In the genomic region with DNA sequence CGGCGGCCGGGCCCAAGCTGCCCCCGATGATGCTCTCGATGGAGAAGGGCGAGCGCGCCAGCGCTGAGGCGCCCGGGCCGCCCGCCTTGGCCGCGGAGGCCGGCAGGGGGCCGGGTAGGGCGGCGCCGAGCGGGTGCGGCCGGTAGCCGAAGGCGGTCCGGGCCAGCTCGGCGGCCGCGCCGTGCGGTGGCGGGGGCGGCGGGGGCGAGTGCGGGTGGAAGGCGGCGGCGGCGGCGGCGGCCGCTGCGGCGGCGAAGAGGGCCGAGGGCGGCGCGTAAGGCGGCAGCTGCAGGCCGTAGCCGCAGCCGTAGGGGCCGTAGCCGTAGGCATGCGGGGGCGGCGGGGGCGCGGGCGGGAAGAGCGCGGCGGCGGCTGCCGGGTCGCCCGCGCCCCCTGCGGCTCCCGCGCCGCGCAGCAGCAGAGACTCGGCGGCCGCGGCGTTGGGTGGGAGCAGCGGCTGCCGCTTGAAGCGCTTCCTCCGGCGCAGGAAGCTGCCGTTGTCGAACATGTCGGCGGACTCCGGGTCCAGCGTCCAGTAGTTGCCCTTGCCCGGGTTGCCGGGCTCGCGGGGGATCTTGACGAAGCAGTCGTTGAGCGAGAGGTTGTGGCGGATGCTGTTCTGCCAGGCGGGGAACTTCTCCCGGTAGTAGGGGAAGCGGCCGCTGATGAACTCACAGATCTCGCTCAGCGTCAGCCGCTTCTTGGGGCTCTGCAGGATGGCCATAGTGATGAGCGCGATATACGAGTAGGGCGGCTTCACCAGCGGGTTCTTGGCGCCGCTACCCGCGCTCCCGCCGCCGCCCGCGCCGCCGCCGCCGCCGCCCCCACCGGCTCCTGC, we compare ENCODE assay signal across 8 cellular contexts. TPM values are rescaled to one million over a fixed set of nuclear protein-coding genes. Genes with fewer than 3 reads are reported as not detected.
A peak's percentile ranks its signal among the peaks of the same experiment; 100 is the strongest.
DNase-seq lines count a peak whose midpoint lies in the region; ATAC-seq and TF ChIP-seq lines count a peak whose summit lies in the region.

No MANE protein-coding gene starts in this region.

- no peak overlapping the region for H3K9ac ChIP-seq in stomach smooth muscle (ENCODE audit: low read length in 2 of 2)

- no peak for TF ChIP-seq CTCF in MCF 10A (IDR thresholded peaks at IDR 0.05; ENCODE audit: unreplicated experiment)

- H3K27ac ChIP-seq in layer of hippocampus (ENCODE audit: low read depth, low read length) (peak overlapping the region; percentile 38), stomach smooth muscle (ENCODE audit: low read length) (no peak overlapping the region)

- H3K9me3 ChIP-seq in stomach smooth muscle (ENCODE audit: control insufficient read depth in 2 of 2, low read length in 2 of 2): no peaks in the 10 kb centered on the region

- peaks cover 14% of the 10 kb centered on the region for H3K36me3 Mint-ChIP-seq in MCF 10A (ENCODE audit: insufficient read depth, unreplicated experiment)

- H3K4me3 Mint-ChIP-seq in MCF 10A (ENCODE audit: unreplicated experiment): peak overlapping the region; percentile 89

- peak overlapping the region; percentile 87 for H3K27ac Mint-ChIP-seq in MCF 10A (ENCODE audit: low read depth, unreplicated experiment)

- H3K27me3 ChIP-seq in layer of hippocampus (ENCODE audit: control insufficient read depth, insufficient read depth, low read length) (peaks cover 37% of the 10 kb centered on the region), stomach smooth muscle (ENCODE audit: control insufficient read depth in 1 of 2, insufficient read depth in 2 of 2, low read length in 2 of 2) (peaks cover 71 to 90% of the 10 kb centered on the region in 2 donors)

- peaks cover 23% of the 10 kb centered on the region for H3K4me1 ChIP-seq in stomach smooth muscle (ENCODE audit: control insufficient read depth, insufficient read depth, low read length)

- BruUV-seq in MCF 10A (replicated peaks; lab: Mats Ljungman, UMichigan): no TSS peak

- peaks cover 11% of the 10 kb centered on the region for H3K4me1 Mint-ChIP-seq in MCF 10A (ENCODE audit: insufficient read depth, unreplicated experiment)

- H3K27me3 Mint-ChIP-seq in MCF 10A (ENCODE audit: insufficient read depth, unreplicated experiment): no peaks in the 10 kb centered on the region

- CTCF ChIA-PET in MCF 10A (lab: Yijun Ruan, JAX): interaction anchor here (0.6 to 2.8 kb wide), 8 partner anchors 44 to 231 kb away, joined by 3 to 24 read pairs (median 4); no protein-coding TSS in a partner anchor

- DNase-seq in EH (ENCODE audit: low read depth) (peak; percentile 74), SK-N-DZ (ENCODE audit: low spot score) (peak; percentile 67), MCF 10A (ENCODE audit: unreplicated experiment) (peak; percentile 61), occipital lobe (lab: John Stamatoyannopoulos, UW) (no peak)

- POLR2A ChIA-PET in MCF 10A (lab: Yijun Ruan, JAX): interaction anchor here (1.0 to 3.0 kb wide), 14 partner anchors 31 to 491 kb away, joined by 3 to 60 read pairs (median 6); a partner anchor contains a TSS

- no peaks in the 10 kb centered on the region for H3K36me3 ChIP-seq in stomach smooth muscle (ENCODE audit: control insufficient read depth in 2 of 2, insufficient read depth in 2 of 2, low read length in 2 of 2)

- intact Hi-C loops in MCF 10A (cut with micrococcal nuclease): loop anchor here (1.0 to 5.0 kb wide), 4 partner anchors 83 to 231 kb away; no protein-coding TSS in a partner anchor

- ATAC-seq in HG02852 (IDR thresholded peaks at IDR 0.05; ENCODE audit: unreplicated experiment) (peak; percentile 37), GM18861 (IDR thresholded peaks at IDR 0.05; ENCODE audit: unreplicated experiment) (no peak)

- peak overlapping the region; percentile 22 to 61 for H3K4me3 ChIP-seq in stomach smooth muscle (ENCODE audit: low read length in 2 of 2)

- H3K9me3 Mint-ChIP-seq in MCF 10A (ENCODE audit: unreplicated experiment): no peaks in the 10 kb centered on the region

RNA-seq across cellular contexts. Expression of a gene that starts 1.1 kb away (rescaled TPM):
- 0.93 and 1.1 TPM in 2 replicates for polyA plus RNA-seq in SK-N-DZ (2014; cell fraction: cytosol; rRNA removed)
- 0.24 and 1.2 TPM in 2 replicates for polyA plus RNA-seq in SK-N-DZ (2014; cell fraction: nucleus; rRNA removed)
- total RNA-seq in MCF 10A (2022) (46.4 and 50.9 TPM in 2 replicates), occipital lobe (0.94 TPM)

RNA-seq across cellular contexts. Expression of a gene that starts 50.8 kb away (rescaled TPM):
- 764 and 864 TPM in 2 replicates for polyA plus RNA-seq in SK-N-DZ (2014; cell fraction: cytosol; rRNA removed)
- 413 and 580 TPM in 2 replicates for polyA plus RNA-seq in SK-N-DZ (2014; cell fraction: nucleus; rRNA removed)
- total RNA-seq in MCF 10A (2022) (937 and 946 TPM in 2 replicates), occipital lobe (191 TPM)

Comparison
In these comparisons a context has a peak if more than half of its experiments do, and no peak if none do; other contexts are left out.
1. RNA of a gene that starts 1.1 kb away (total RNA-seq): 46.4 to 50.9 TPM in MCF 10A; 0.94 TPM in occipital lobe (single experiment); every median in the first group is over 10 times any median in the second.